In the genomic region with DNA sequence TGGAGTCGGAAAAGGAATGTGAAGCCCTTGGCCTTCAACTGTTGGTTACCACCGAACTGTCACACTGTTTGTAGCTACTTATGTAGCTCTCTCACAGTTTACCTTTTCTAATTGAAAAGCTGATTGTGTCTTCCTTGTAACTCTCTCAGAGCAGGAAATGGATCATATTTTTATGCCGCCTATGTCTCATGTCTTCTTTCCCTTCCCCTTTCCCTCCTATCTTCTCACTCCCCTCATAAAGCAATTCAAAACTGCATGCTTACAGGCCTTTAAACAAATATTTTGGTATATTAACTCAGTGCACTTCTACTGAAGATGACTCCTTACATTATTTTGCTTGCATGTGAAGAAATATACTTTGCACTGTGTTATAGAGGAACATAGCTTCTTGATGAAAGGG, we compare ENCODE assay signal across 18 cellular contexts. TPM values are rescaled to one million over a fixed set of nuclear protein-coding genes. Genes with fewer than 3 reads are reported as not detected.
DNase-seq lines count a peak whose midpoint lies in the region; ATAC-seq and TF ChIP-seq lines count a peak whose summit lies in the region.
"Had no signal": no experiment of that assay in that cellular context is flagged by ENCODE, and none has a peak within 500 bp of the region (broad histone marks: within the 10 kb centered on the region; RNA-seq: fewer than 3 reads in every experiment).

No MANE protein-coding gene starts in this region.

- H3K27ac Mint-ChIP-seq in activated T-cell treated with anti-CD3 and anti-CD28 coated beads, Interleukin-2, amount 50 U/mL, for 24 hours: peak overlapping the region; percentile 76
- H3K27ac Mint-ChIP-seq in activated CD8-positive, alpha-beta T cell treated with anti-CD3 and anti-CD28 coated beads for 36 hours: peak overlapping the region; percentile 58
- H3K27ac Mint-ChIP-seq in naive B cell: peak overlapping the region; percentile 22 to 83 (median 58)
- peak overlapping the region in 1 of 2 donors; percentile 34 for H3K27ac Mint-ChIP-seq in stimulated activated naive CD8-positive, alpha-beta T cell treated with anti-CD3 and anti-CD28 coated beads, Interleukin-15, amount 100 ng/mL, for 72 hours

- peak overlapping the region; percentile 10 for H3K4me2 ChIP-seq in Karpas-422 (ENCODE audit: low read depth, low read length, poor library complexity, severe bottlenecking)
- H3K4me2 ChIP-seq: smooth muscle cell had no signal

- POLR2A ChIA-PET in activated CD8-positive, alpha-beta T cell treated with anti-CD3 and anti-CD28 coated beads for 36 hours (lab: Charles Lee): interaction anchor here (0.7 to 1.1 kb wide), 2 partner anchors 13 to 84 kb away, joined by 4 to 5 read pairs; no protein-coding TSS in a partner anchor

- H3K9me3 Mint-ChIP-seq in activated T-cell treated with anti-CD3 and anti-CD28 coated beads, Interleukin-2, amount 50 U/mL, for 24 hours: no peaks in the 10 kb centered on the region
- H3K9me3 Mint-ChIP-seq in activated CD8-positive, alpha-beta T cell treated with anti-CD3 and anti-CD28 coated beads for 36 hours: no peaks in the 10 kb centered on the region
- no peaks in the 10 kb centered on the region for H3K9me3 Mint-ChIP-seq in naive B cell
- H3K9me3 Mint-ChIP-seq in stimulated activated naive CD8-positive, alpha-beta T cell treated with anti-CD3 and anti-CD28 coated beads, Interleukin-15, amount 100 ng/mL, for 72 hours: no peaks in the 10 kb centered on the region

- H3K9ac ChIP-seq in Karpas-422 (ENCODE audit: low read length): no peak overlapping the region

- CTCF ChIA-PET in activated CD8-positive, alpha-beta T cell treated with anti-CD3 and anti-CD28 coated beads for 36 hours (lab: Charles Lee): interaction anchor here (0.8 to 2.0 kb wide), 6 partner anchors 9 to 404 kb away, joined by 3 to 11 read pairs (median 4); a partner anchor contains a TSS

- H3K4me1 Mint-ChIP-seq in activated T-cell treated with anti-CD3 and anti-CD28 coated beads, Interleukin-2, amount 50 U/mL, for 24 hours (ENCODE audit: low read depth): peaks cover 65% of the 10 kb centered on the region
- peaks cover 49% of the 10 kb centered on the region for H3K4me1 Mint-ChIP-seq in activated CD8-positive, alpha-beta T cell treated with anti-CD3 and anti-CD28 coated beads for 36 hours (ENCODE audit: low read depth)
- peaks cover 35 to 68% (median 53%) of the 10 kb centered on the region in 3 donors for H3K4me1 Mint-ChIP-seq in naive B cell
- peaks cover 41% of the 10 kb centered on the region for H3K4me1 Mint-ChIP-seq in stimulated activated naive CD8-positive, alpha-beta T cell treated with anti-CD3 and anti-CD28 coated beads, Interleukin-15, amount 100 ng/mL, for 72 hours

- no peak overlapping the region for H3K4me3 Mint-ChIP-seq in activated T-cell treated with anti-CD3 and anti-CD28 coated beads, Interleukin-2, amount 50 U/mL, for 24 hours
- no peak overlapping the region for H3K4me3 Mint-ChIP-seq in activated CD8-positive, alpha-beta T cell treated with anti-CD3 and anti-CD28 coated beads for 36 hours
- H3K4me3 Mint-ChIP-seq in naive B cell: peak overlapping the region in 1 of 8 donors; percentile 2
- H3K4me3 Mint-ChIP-seq in stimulated activated naive CD8-positive, alpha-beta T cell treated with anti-CD3 and anti-CD28 coated beads, Interleukin-15, amount 100 ng/mL, for 72 hours: peak overlapping the region in 1 of 2 donors; percentile 13

- no peak for TF ChIP-seq CTCF in activated CD8-positive, alpha-beta T cell treated with anti-CD3 and anti-CD28 coated beads for 36 hours (IDR thresholded peaks at IDR 0.05)

- no peak overlapping the region for H3K4me3 ChIP-seq in Karpas-422 (ENCODE audit: low read length)
- H3K4me3 ChIP-seq: prostate gland, smooth muscle cell had no signal

- no peak for DNase-seq in activated T-cell treated with anti-CD3 and anti-CD28 coated beads, Interleukin-2, amount 50 U/mL, for 24 hours
- DNase-seq in activated T-cell treated with anti-CD3 and anti-CD28 coated beads, Interleukin-2, amount 50 U/mL, for 48 hours: no peak
- DNase-seq in Karpas-422 (peak; percentile 62), naive B cell (no peak), A172 (ENCODE audit: low spot score) (no peak)
- DNase-seq in activated CD8-positive, alpha-beta T cell treated with anti-CD3 and anti-CD28 coated beads for 36 hours: no peak
- no peak for DNase-seq in stimulated activated CD4-positive, alpha-beta T cell treated with anti-CD3 and anti-CD28 coated beads, Interleukin-4, amount 100 ng/mL, for 1 hour
- no peak for DNase-seq in stimulated activated naive CD8-positive, alpha-beta T cell treated with anti-CD3 and anti-CD28 coated beads, Interleukin-15, amount 100 ng/mL, for 72 hours
- DNase-seq: Calu3; central memory CD4-positive, alpha-beta T cell; hypothalamus; NCI-H1436; NCI-H510A; PC-3; stimulated activated naive CD4-positive, alpha-beta T cell treated with Interleukin-2 at 50 U/mL for 16 hours; WERI-Rb-1 had no signal

- H4K20me1 ChIP-seq in Karpas-422 (ENCODE audit: insufficient read depth, low read depth, low read length): no peaks in the 10 kb centered on the region; the same call in 1 of the 2 replicates

- H3K36me3 Mint-ChIP-seq in activated T-cell treated with anti-CD3 and anti-CD28 coated beads, Interleukin-2, amount 50 U/mL, for 24 hours (ENCODE audit: low read depth): peaks cover 28% of the 10 kb centered on the region
- peaks cover 21% of the 10 kb centered on the region for H3K36me3 Mint-ChIP-seq in activated CD8-positive, alpha-beta T cell treated with anti-CD3 and anti-CD28 coated beads for 36 hours (ENCODE audit: low read depth)
- H3K36me3 Mint-ChIP-seq in naive B cell: peaks cover 0 to 12% of the 10 kb centered on the region in 2 donors

- no peaks in the 10 kb centered on the region for H3K9me3 ChIP-seq in Karpas-422 (ENCODE audit: low read length)
- H3K9me3 ChIP-seq: prostate gland had no signal

- H3K27me3 Mint-ChIP-seq in activated T-cell treated with anti-CD3 and anti-CD28 coated beads, Interleukin-2, amount 50 U/mL, for 24 hours: no peaks in the 10 kb centered on the region
- H3K27me3 Mint-ChIP-seq in activated CD8-positive, alpha-beta T cell treated with anti-CD3 and anti-CD28 coated beads for 36 hours: no peaks in the 10 kb centered on the region
- H3K27me3 Mint-ChIP-seq in naive B cell: no peaks in the 10 kb centered on the region
- H3K27me3 Mint-ChIP-seq in stimulated activated naive CD8-positive, alpha-beta T cell treated with anti-CD3 and anti-CD28 coated beads, Interleukin-15, amount 100 ng/mL, for 72 hours: no peaks in the 10 kb centered on the region

- intact Hi-C loops in activated CD8-positive, alpha-beta T cell treated with anti-CD3 and anti-CD28 coated beads for 36 hours (cut with micrococcal nuclease): loop anchor here (10.0 kb wide), 1 partner anchor 348 kb away; no protein-coding TSS in a partner anchor

- H3K27ac ChIP-seq in Karpas-422 (ENCODE audit: low read length): peak overlapping the region; percentile 98
- H3K27ac ChIP-seq: WERI-Rb-1 had no signal

- no peaks in the 10 kb centered on the region for H3K9me2 ChIP-seq in Karpas-422 (replicated peaks; ENCODE audit: insufficient read depth, low read length)

- H2AFZ ChIP-seq in Karpas-422 (ENCODE audit: low read length): no peak overlapping the region

- H3K79me2 ChIP-seq in Karpas-422 (ENCODE audit: low read length): peaks cover 75% of the 10 kb centered on the region

- H3K36me3 ChIP-seq in Karpas-422 (ENCODE audit: insufficient read depth, low read length): peaks cover 9% of the 10 kb centered on the region
- H3K36me3 ChIP-seq: prostate gland, WERI-Rb-1 had no signal

- peaks cover 72% of the 10 kb centered on the region for H3K4me1 ChIP-seq in Karpas-422 (ENCODE audit: low read length)
- H3K4me1 ChIP-seq: prostate gland had no signal

- ATAC-seq in activated CD8-positive, alpha-beta T cell treated with anti-CD3 and anti-CD28 coated beads for 36 hours: no peak
- ATAC-seq in naive B cell (ENCODE audit: low read depth in 2 of 2): no peak
- ATAC-seq in stimulated activated naive CD8-positive, alpha-beta T cell treated with anti-CD3 and anti-CD28 coated beads, Interleukin-15, amount 100 ng/mL, for 72 hours: no peak
- ATAC-seq: PC-3 had no signal

- H3K27me3 ChIP-seq in Karpas-422 (ENCODE audit: low read length): no peaks in the 10 kb centered on the region

RNA-seq across cellular contexts. Expression of a gene that starts 6.0 kb away (rescaled TPM):
- total RNA-seq in Karpas-422 (2014; rRNA removed; shearing (Covaris generic); ENCODE audit: low replicate concordance): 55.1 and 112 TPM in 2 replicates
- 10 to 100 TPM; 25.6 to 25.8 TPM for total RNA-seq in activated CD8-positive, alpha-beta T cell treated with anti-CD3 and anti-CD28 coated beads for 36 hours
- polyA plus RNA-seq in naive B cell (ENCODE audit: low read depth in 6 of 6): 10 to 100 TPM; 14.8 to 24.4 (median 20.7) TPM
- total RNA-seq in A172 (2014; rRNA removed; shearing (Covaris generic)): 38.7 and 46.4 TPM in 2 replicates
